24 cellular contexts compared by ENCODE assay signal in the genomic region with DNA sequence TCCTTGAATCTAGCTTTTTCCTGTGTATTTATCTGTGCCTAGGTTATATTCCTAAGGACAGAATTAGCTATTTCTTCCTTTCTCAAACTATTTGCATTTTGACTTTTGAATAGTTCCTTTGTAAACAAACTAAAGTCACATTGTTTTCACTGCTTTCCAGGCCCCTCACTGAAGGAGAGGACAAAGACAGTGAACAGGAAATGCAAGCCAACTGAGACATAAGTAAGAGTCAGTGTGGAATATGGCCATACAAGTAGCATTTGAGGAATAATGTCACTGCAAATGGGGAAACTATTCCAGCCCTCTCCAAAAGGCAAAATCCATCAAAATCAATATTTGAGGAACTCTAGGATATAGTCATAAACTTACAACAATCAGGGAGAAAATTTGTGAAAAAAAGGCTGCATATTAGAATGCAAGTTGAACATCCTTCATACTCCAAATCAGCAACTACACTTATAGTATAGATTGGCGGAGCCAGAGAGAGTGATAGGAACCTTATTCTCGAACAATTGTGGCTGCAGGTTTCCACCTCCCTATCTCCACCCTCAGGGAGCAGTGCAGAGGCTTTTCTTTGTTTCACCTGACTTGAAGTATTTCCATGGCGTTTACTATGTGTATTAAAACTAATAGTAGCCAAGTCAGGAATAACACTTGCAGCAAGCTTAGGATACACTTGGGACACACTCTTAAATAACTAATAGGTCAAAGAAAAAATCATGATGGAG.
"Had no signal": no experiment of that assay in that cellular context is flagged by ENCODE, and none has a peak within 500 bp of the region (broad histone marks: within the 10 kb centered on the region; RNA-seq: fewer than 3 reads in every experiment).

No MANE protein-coding gene starts in this region.

- H3K4me3 Mint-ChIP-seq: activated B cell treated with CpG ODN at 0.5 μM for 24 hours; activated naive CD4-positive, alpha-beta T cell treated with anti-CD3 and anti-CD28 coated beads for 36 hours; activated naive CD8-positive, alpha-beta T cell treated with anti-CD3 and anti-CD28 coated beads for 36 hours; brain; naive thymus-derived CD4-positive, alpha-beta T cell; T-helper 17 cell had no signal

- H3K36me3 Mint-ChIP-seq: activated naive CD8-positive, alpha-beta T cell treated with anti-CD3 and anti-CD28 coated beads for 36 hours; brain; naive thymus-derived CD4-positive, alpha-beta T cell had no signal

- H3K4me3 ChIP-seq: ascending aorta, cardiac muscle cell, colonic mucosa, heart left ventricle, spleen, tibial nerve had no signal

- H3K36me3 ChIP-seq: ascending aorta, cardiac muscle cell, colonic mucosa, heart left ventricle, spleen, tibial nerve had no signal

- ATAC-seq: heart left ventricle; left cardiac atrium; left ventricle myocardium superior; naive thymus-derived CD4-positive, alpha-beta T cell; right cardiac atrium; T-helper 17 cell had no signal

- H3K27me3 Mint-ChIP-seq: activated B cell treated with CpG ODN at 0.5 μM for 24 hours; activated naive CD8-positive, alpha-beta T cell treated with anti-CD3 and anti-CD28 coated beads for 36 hours; brain; naive thymus-derived CD4-positive, alpha-beta T cell; T-helper 17 cell had no signal

- H3K9me3 ChIP-seq: ascending aorta, colonic mucosa, tibial nerve had no signal

- H3K27ac ChIP-seq: ascending aorta, cardiac muscle cell, colonic mucosa, heart left ventricle, spleen, tibial nerve had no signal

- H3K27ac Mint-ChIP-seq: activated B cell treated with CpG ODN at 0.5 μM for 24 hours; activated naive CD4-positive, alpha-beta T cell treated with anti-CD3 and anti-CD28 coated beads for 36 hours; activated naive CD8-positive, alpha-beta T cell treated with anti-CD3 and anti-CD28 coated beads for 36 hours; brain; naive thymus-derived CD4-positive, alpha-beta T cell; T-helper 17 cell had no signal

- H3K27me3 ChIP-seq: ascending aorta, cardiac muscle cell, colonic mucosa, heart left ventricle, spleen, tibial nerve had no signal

- H3K4me1 Mint-ChIP-seq: activated B cell treated with CpG ODN at 0.5 μM for 24 hours; activated naive CD8-positive, alpha-beta T cell treated with anti-CD3 and anti-CD28 coated beads for 36 hours; naive thymus-derived CD4-positive, alpha-beta T cell; T-helper 17 cell had no signal

- DNase-seq: activated B cell treated with CpG ODN at 0.5 μM for 24 hours; activated CD4-positive, alpha-beta T cell treated with anti-CD3 and anti-CD28 coated beads, Interleukin-2, amount 50 U/mL, for 4 hours; activated effector memory CD4-positive, alpha-beta T cell treated with anti-CD3 and anti-CD28 coated beads, Interleukin-2, amount 50 U/mL, for 16 hours; activated naive CD4-positive, alpha-beta T cell treated with anti-CD3 and anti-CD28 coated beads for 36 hours; activated naive CD8-positive, alpha-beta T cell treated with anti-CD3 and anti-CD28 coated beads for 36 hours; cerebellar nuclear complex; colonic mucosa; effector memory CD4-positive, alpha-beta T cell; heart left ventricle; hypothalamus; left cardiac atrium; left ventricle myocardium superior; midbrain; naive thymus-derived CD4-positive, alpha-beta T cell; posterior cingulate gyrus; right cardiac atrium; spleen; stimulated activated naive CD4-positive, alpha-beta T cell; T-helper 17 cell; T1000 had no signal

- H3K4me1 ChIP-seq: ascending aorta, colonic mucosa, heart left ventricle, spleen, tibial nerve had no signal
